Comparison of ENCODE assay signal across 22 cellular contexts in genomic region chr7:105650382-105650729, GRCh38.
DNase-seq lines count a peak whose midpoint lies in the region; ATAC-seq, FAIRE-seq and TF ChIP-seq lines count a peak whose summit lies in the region.
"Had no signal": no experiment of that assay in that cellular context is flagged by ENCODE, and none has a peak within 500 bp of the region (broad histone marks: within the 10 kb centered on the region; RNA-seq: fewer than 3 reads in every experiment).

No MANE protein-coding gene starts in this region.

- 89 to 95% methylated on average over 2 of the region's 2 CpGs for WGBS in sigmoid colon, 2 donors
- WGBS in HepG2 (ENCODE audit: low lambda C conversion rate): 100% methylated on average over 2 of the region's 2 CpGs

- H2AFZ ChIP-seq in KMS-11 (ENCODE audit: low read depth) (no peak overlapping the region), HepG2 (ENCODE audit: low read length) (no peak overlapping the region)
- H2AFZ ChIP-seq: GM23248 had no signal

- H3K36me3 ChIP-seq in KMS-11 (ENCODE audit: insufficient read depth): no peaks in the 10 kb centered on the region
- no peaks in the 10 kb centered on the region for H3K36me3 ChIP-seq in sigmoid colon
- H3K36me3 ChIP-seq in HepG2 (replicated peaks in 1 of 2; ENCODE audit: control insufficient read depth in 1 of 2, insufficient read depth in 2 of 2, low read length in 2 of 2): no peaks in the 10 kb centered on the region

- no peak for DNase-seq in activated naive CD4-positive, alpha-beta T cell treated with anti-CD3 and anti-CD28 coated beads, Interleukin-2, amount 50 U/mL, for 72 hours (ENCODE audit: low spot score in 2 of 2)
- no peak for DNase-seq in activated naive CD4-positive, alpha-beta T cell treated with anti-CD3 and anti-CD28 coated beads, Interleukin-2, amount 10 ng/mL, durations not matched to agents 7 days and 5 days
- no peak for DNase-seq in T-cell
- peak; percentile 12 for DNase-seq in sigmoid colon
- DNase-seq in SKM-1 treated with dmso at 0.1 percent for 144 hours (lab: John Stamatoyannopoulos, UW; ENCODE audit: unreplicated experiment): no peak
- DNase-seq in HepG2 (ENCODE audit: low spot score): no peak
- DNase-seq in Right ventricle myocardium superior: no peak
- DNase-seq: Caco-2, DMS 273 treated with DMSO at 0.1 percent for 48 hours, DND-41, H9, NCI-H1092 treated with DMSO at 0.1 percent for 48 hours, NCI-H1436 treated with DMSO at 0.1 percent for 48 hours, NCI-H1930, NCI-H774 had no signal

- H3K9me3 ChIP-seq in sigmoid colon (no peaks in the 10 kb centered on the region), HepG2 (ENCODE audit: low read length) (no peaks in the 10 kb centered on the region)
- H3K9me3 ChIP-seq: Caco-2 had no signal

- H3K9ac ChIP-seq in KMS-11 (no peak overlapping the region), HepG2 (ENCODE audit: insufficient read depth, low read depth, low read length) (no peak overlapping the region)
- H3K9ac ChIP-seq: GM23248 had no signal

- in situ Hi-C loops in HepG2 (cut with HindIII; ENCODE audit: extremely low pct_ligation_motif_present, low pct_unique_long_range_greater_than_20kb): loop anchor here (5.0 kb wide), 1 partner anchor 392 kb away; no protein-coding TSS in a partner anchor

- no peak overlapping the region for H3K4me3 ChIP-seq in KMS-11 (IDR thresholded peaks at IDR 0.05; ENCODE audit: insufficient read depth, low read depth, low read length)
- H3K4me3 ChIP-seq in sigmoid colon: no peak overlapping the region
- H3K4me3 ChIP-seq in HepG2 (replicated peaks in 1 of 3; ENCODE audit: insufficient read depth in 1 of 3, low read depth in 2 of 3, low read length in 3 of 3): no peak overlapping the region
- H3K4me3 ChIP-seq: GM12878, GM23248, K562 had no signal

- TF ChIP-seq RAD21 in HepG2 (CRISPR knock-in tag; IDR thresholded peaks at IDR 0.05): no peak

- peak overlapping the region in 1 of 2 donors; percentile 30 for H3K27ac Mint-ChIP-seq in activated naive CD4-positive, alpha-beta T cell treated with anti-CD3 and anti-CD28 coated beads, Interleukin-2, amount 50 U/mL, for 72 hours
- H3K27ac Mint-ChIP-seq in activated naive CD4-positive, alpha-beta T cell treated with anti-CD3 and anti-CD28 coated beads, Interleukin-2, amount 10 ng/mL, durations not matched to agents 7 days and 5 days: no peak overlapping the region
- H3K27ac Mint-ChIP-seq in T-cell: peak overlapping the region; percentile 46 to 50
- H3K27ac Mint-ChIP-seq: B cell, H9 had no signal

- intact Hi-C loops in sigmoid colon (cut with DNase I): loop anchor here (5.0 to 10.0 kb wide), 3 partner anchors 107 to 504 kb away; partner anchors contain the start of gene ATXN7L1
- intact Hi-C loops in HepG2 (cut with micrococcal nuclease; ENCODE audit: unreplicated experiment): loop anchor here (10.0 kb wide), 1 partner anchor 514 kb away; no protein-coding TSS in a partner anchor
- intact Hi-C loops in Right ventricle myocardium superior (cut with DNase I): loop anchor here (5.0 to 10.0 kb wide), 3 partner anchors 74 to 514 kb away; no protein-coding TSS in a partner anchor

- peak; percentile 13 to 62 for ATAC-seq in activated naive CD4-positive, alpha-beta T cell treated with anti-CD3 and anti-CD28 coated beads, Interleukin-2, amount 50 U/mL, for 72 hours
- ATAC-seq in T-cell (replicated peaks in 1 of 4) (no peak), HepG2 (no peak), Right ventricle myocardium superior (ENCODE audit: poor library complexity) (no peak)
- ATAC-seq: GM12878, K562, Right ventricle myocardium inferior had no signal

- no peaks in the 10 kb centered on the region for H3K79me2 ChIP-seq in KMS-11 (ENCODE audit: insufficient read depth, low read depth)
- H3K79me2 ChIP-seq in HepG2 (ENCODE audit: insufficient read depth, low read length): no peaks in the 10 kb centered on the region

- H4K20me1 ChIP-seq in KMS-11 (ENCODE audit: insufficient read depth) (no peaks in the 10 kb centered on the region), HepG2 (ENCODE audit: insufficient read depth, low read length) (no peaks in the 10 kb centered on the region)

- no peaks in the 10 kb centered on the region for H3K27me3 ChIP-seq in KMS-11 (ENCODE audit: insufficient read depth, low read depth)
- no peaks in the 10 kb centered on the region for H3K27me3 ChIP-seq in sigmoid colon
- no peaks in the 10 kb centered on the region for H3K27me3 ChIP-seq in HepG2 (ENCODE audit: control insufficient read depth in 1 of 2, insufficient read depth in 2 of 2, low read length in 2 of 2)

- H3K27ac ChIP-seq in KMS-11 (no peak overlapping the region), sigmoid colon (no peak overlapping the region), HepG2 (ENCODE audit: extremely low read length, insufficient read depth, low read length) (no peak overlapping the region)
- H3K27ac ChIP-seq: GM23248 had no signal

- TF ChIP-seq CTCF in KMS-11 (conservative IDR thresholded peaks at IDR 0.05; ENCODE audit: low read depth, low read length) (no peak), sigmoid colon (IDR thresholded peaks at IDR 0.05) (no peak), HepG2 (CRISPR knock-in tag; IDR thresholded peaks at IDR 0.05) (no peak)

- peaks cover 0 to 4% of the 10 kb centered on the region in 2 donors for H3K36me3 Mint-ChIP-seq in activated naive CD4-positive, alpha-beta T cell treated with anti-CD3 and anti-CD28 coated beads, Interleukin-2, amount 50 U/mL, for 72 hours
- H3K36me3 Mint-ChIP-seq in activated naive CD4-positive, alpha-beta T cell treated with anti-CD3 and anti-CD28 coated beads, Interleukin-2, amount 10 ng/mL, durations not matched to agents 7 days and 5 days: peaks cover 19% of the 10 kb centered on the region
- peaks cover 54% of the 10 kb centered on the region for H3K36me3 Mint-ChIP-seq in T-cell

- H3K4me1 ChIP-seq in KMS-11 (ENCODE audit: low read depth, poor library complexity, severe bottlenecking) (peaks cover 44% of the 10 kb centered on the region), sigmoid colon (peaks cover 0 to 38% (median 26%) of the 10 kb centered on the region in 4 donors), HepG2 (ENCODE audit: insufficient read depth, low read length) (peaks cover 46% of the 10 kb centered on the region)

- FAIRE-seq in HepG2 (lab: Jason Lieb, UNC): no peak
- FAIRE-seq: GM12878, K562 had no signal

- BruUV-seq in HepG2 (replicated peaks; lab: Mats Ljungman, UMichigan): no TSS peak

- no peak for TF ChIP-seq EP300 in sigmoid colon (IDR thresholded peaks at IDR 0.05)
- TF ChIP-seq EP300 in HepG2 (IDR thresholded peaks at IDR 0.05; ENCODE audit: low read depth in 2 of 2, low read length in 2 of 2): no peak
- TF ChIP-seq EP300 in HepG2 (CRISPR knock-in tag; IDR thresholded peaks at IDR 0.05; ENCODE audit: borderline replicate concordance): no peak

- H3K4me2 ChIP-seq in KMS-11: peak overlapping the region; percentile 20; the same call in 1 of the 2 replicates
- no peak overlapping the region for H3K4me2 ChIP-seq in HepG2 (ENCODE audit: low read depth, low read length)

- POLR2A ChIA-PET in T-cell (lab: Charles Lee): interaction anchor here in 1 of 2 donors (0.6 kb wide), 1 partner anchor 107 kb away, joined by 8 read pairs; no protein-coding TSS in a partner anchor
- POLR2A ChIA-PET in HepG2 (lab: Yijun Ruan, JAX): no interaction called here

- CTCF ChIA-PET in activated naive CD4-positive, alpha-beta T cell treated with anti-CD3 and anti-CD28 coated beads, Interleukin-2, amount 10 ng/mL, durations not matched to agents 7 days and 5 days (lab: Charles Lee): interaction anchor here (0.7 to 5.5 kb wide), 4 partner anchors 23 to 396 kb away, joined by 3 to 25 read pairs (median 4); no protein-coding TSS in a partner anchor
- CTCF ChIA-PET in T-cell (lab: Charles Lee): interaction anchor here in 1 of 2 donors (0.6 kb wide), 1 partner anchor 235 kb away, joined by 5 read pairs; no protein-coding TSS in a partner anchor
- CTCF ChIA-PET in HepG2 (lab: Yijun Ruan, JAX; ENCODE audit: low intra/inter-chr PET ratio, low total read pairs): no interaction called here

- H3K4me3 Mint-ChIP-seq in activated naive CD4-positive, alpha-beta T cell treated with anti-CD3 and anti-CD28 coated beads, Interleukin-2, amount 10 ng/mL, durations not matched to agents 7 days and 5 days: no peak overlapping the region
- H3K4me3 Mint-ChIP-seq in T-cell: no peak overlapping the region
- H3K4me3 Mint-ChIP-seq: B cell, H9, HFFc6 had no signal

- no peaks in the 10 kb centered on the region for H3K27me3 Mint-ChIP-seq in activated naive CD4-positive, alpha-beta T cell treated with anti-CD3 and anti-CD28 coated beads, Interleukin-2, amount 10 ng/mL, durations not matched to agents 7 days and 5 days
- no peaks in the 10 kb centered on the region for H3K27me3 Mint-ChIP-seq in T-cell
- H3K27me3 Mint-ChIP-seq: B cell had no signal

- H3K9me3 Mint-ChIP-seq in activated naive CD4-positive, alpha-beta T cell treated with anti-CD3 and anti-CD28 coated beads, Interleukin-2, amount 50 U/mL, for 72 hours: no peaks in the 10 kb centered on the region
- no peaks in the 10 kb centered on the region for H3K9me3 Mint-ChIP-seq in activated naive CD4-positive, alpha-beta T cell treated with anti-CD3 and anti-CD28 coated beads, Interleukin-2, amount 10 ng/mL, durations not matched to agents 7 days and 5 days
- H3K9me3 Mint-ChIP-seq in T-cell: no peaks in the 10 kb centered on the region
- H3K9me3 Mint-ChIP-seq: H9, HFFc6 had no signal

- H3K4me1 Mint-ChIP-seq in activated naive CD4-positive, alpha-beta T cell treated with anti-CD3 and anti-CD28 coated beads, Interleukin-2, amount 10 ng/mL, durations not matched to agents 7 days and 5 days: peaks cover 10% of the 10 kb centered on the region
- H3K4me1 Mint-ChIP-seq in T-cell: peaks cover 11 to 13% (median 12%) of the 10 kb centered on the region in 3 donors
- H3K4me1 Mint-ChIP-seq: B cell had no signal

- TF ChIP-seq POLR2A in sigmoid colon (IDR thresholded peaks at IDR 0.05) (no peak), HepG2 (IDR thresholded peaks at IDR 0.05; ENCODE audit: insufficient read depth in 1 of 2, low read depth in 2 of 2, low read length in 2 of 2) (no peak)

TF ChIP-seq in HepG2, 621 proteins besides CTCF, POLR2A, EP300 and RAD21 (continues in another document):
- TF ChIP-seq YEATS4 (CRISPR knock-in tag; IDR thresholded peaks at IDR 0.05; ENCODE audit: borderline replicate concordance) (no peak), NR2F2 (IDR thresholded peaks at IDR 0.05; ENCODE audit: borderline replicate concordance, low read depth) (no peak), GTF2F1 (IDR thresholded peaks at IDR 0.05; ENCODE audit: low read length) (no peak), SMAD9 (CRISPR knock-in tag; IDR thresholded peaks at IDR 0.05) (no peak), MAX (IDR thresholded peaks at IDR 0.05) (no peak), ZNF580 (CRISPR knock-in tag; IDR thresholded peaks at IDR 0.05; ENCODE audit: borderline replicate concordance, low read depth) (no peak), NFYC (CRISPR knock-in tag; IDR thresholded peaks at IDR 0.05) (no peak), CC2D1A (CRISPR knock-in tag; IDR thresholded peaks at IDR 0.05) (no peak)

Comparison
In these comparisons a context has a peak if more than half of its experiments do, and no peak if none do; other contexts are left out.
1. ATAC-seq: peak in activated naive CD4-positive, alpha-beta T cell treated with anti-CD3 and anti-CD28 coated beads, Interleukin-2, amount 50 U/mL, for 72 hours (2 of 2); none in T-cell (0 of 4), HepG2 (single experiment) and Right ventricle myocardium superior (single experiment).